12 cellular contexts compared by ENCODE assay signal in genomic region chr7:135933509-135934188, GRCh38. TPM values are rescaled to one million over a fixed set of nuclear protein-coding genes. Genes with fewer than 3 reads are reported as not detected.
A peak's percentile ranks its signal among the peaks of the same experiment; 100 is the strongest.
DNase-seq lines count a peak whose midpoint lies in the region; ATAC-seq and TF ChIP-seq lines count a peak whose summit lies in the region.
"Had no signal": no experiment of that assay in that cellular context is flagged by ENCODE, and none has a peak within 500 bp of the region (broad histone marks: within the 10 kb centered on the region; RNA-seq: fewer than 3 reads in every experiment).

No MANE protein-coding gene starts in this region.

- no peak for ATAC-seq in left ventricle myocardium superior
- ATAC-seq in GM18873 (IDR thresholded peaks at IDR 0.05; ENCODE audit: low FRiP score, unreplicated experiment) = no peak

- no peak for TF ChIP-seq CTCF in right atrium auricular region (IDR thresholded peaks at IDR 0.05)
- no peak for TF ChIP-seq CTCF in PC-9 (conservative IDR thresholded peaks at IDR 0.05)

- H3K27me3 ChIP-seq in right atrium auricular region (no peaks in the 10 kb centered on the region), PC-9 (ENCODE audit: insufficient read depth, low read depth) (no peaks in the 10 kb centered on the region), mesenchymal stem cell (ENCODE audit: control insufficient read depth in 1 of 2, insufficient read depth in 1 of 2, low read length in 2 of 2) (no peaks in the 10 kb centered on the region), SJCRH30 (no peaks in the 10 kb centered on the region)

- no peak overlapping the region for H3K18ac ChIP-seq in mesenchymal stem cell (ENCODE audit: low read depth in 1 of 2, low read length in 2 of 2)

- H4K20me1 ChIP-seq in PC-9 (ENCODE audit: insufficient read depth) = peaks cover 36% of the 10 kb centered on the region; the same call in 1 of the 2 replicates

- 88% methylated on average over 1 of the region's 2 CpGs for WGBS in mesenchymal stem cell

- peak overlapping the region; percentile 23 to 61 (median 53) for H3K4me3 Mint-ChIP-seq in immature natural killer cell
- H3K4me3 Mint-ChIP-seq: type B pancreatic cell had no signal

- intact Hi-C loops in left ventricle myocardium superior (cut with micrococcal nuclease) = no loop called here
- intact Hi-C loops in PC-9 (cut with micrococcal nuclease; ENCODE audit: unreplicated experiment) = no loop called here
- intact Hi-C loops in head of caudate nucleus (cut with DNase I) = no loop called here

- H3K27me3 Mint-ChIP-seq in immature natural killer cell (ENCODE audit: low read depth in 3 of 3) = no peaks in the 10 kb centered on the region
- H3K27me3 Mint-ChIP-seq: type B pancreatic cell had no signal

- H4K91ac ChIP-seq in mesenchymal stem cell (ENCODE audit: low read length) = no peak overlapping the region

- H3K27ac ChIP-seq in right atrium auricular region (peak overlapping the region; percentile 44 to 59), PC-9 (peak overlapping the region; percentile 6; the same call in 1 of the 2 replicates), mesenchymal stem cell (ENCODE audit: low read length, poor library complexity, severe bottlenecking) (no peak overlapping the region), SJCRH30 (no peak overlapping the region)
- H3K27ac ChIP-seq: psoas muscle had no signal

- H3K9me2 ChIP-seq in PC-9 (ENCODE audit: insufficient read depth) = no peaks in the 10 kb centered on the region

- H3K9me3 ChIP-seq in right atrium auricular region = no peaks in the 10 kb centered on the region
- no peaks in the 10 kb centered on the region for H3K9me3 ChIP-seq in PC-9 (ENCODE audit: insufficient read depth, low read depth)
- H3K9me3 ChIP-seq in mesenchymal stem cell (ENCODE audit: control insufficient read depth, low read length) = no peaks in the 10 kb centered on the region
- no peaks in the 10 kb centered on the region for H3K9me3 ChIP-seq in SJCRH30 (replicated peaks)
- H3K9me3 ChIP-seq: psoas muscle had no signal

- H3K79me2 ChIP-seq in PC-9 (ENCODE audit: low read depth) = peaks cover 59% of the 10 kb centered on the region

- no peak overlapping the region for H2BK15ac ChIP-seq in mesenchymal stem cell (ENCODE audit: low read depth, poor library complexity, severe bottlenecking)

- H3K36me3 ChIP-seq in right atrium auricular region (no peaks in the 10 kb centered on the region), PC-9 (ENCODE audit: low read depth) (peaks cover 8% of the 10 kb centered on the region; the same call in 1 of the 2 replicates), mesenchymal stem cell (ENCODE audit: control insufficient read depth in 1 of 2, insufficient read depth in 2 of 2, low read depth in 1 of 2, low read length in 2 of 2) (peaks cover 0 to 19% of the 10 kb centered on the region in 2 experiments), SJCRH30 (peaks cover 8% of the 10 kb centered on the region)

- H3K36me3 Mint-ChIP-seq in immature natural killer cell = peaks cover 5 to 6% (median 5%) of the 10 kb centered on the region in 3 donors

- H2BK12ac ChIP-seq in mesenchymal stem cell (ENCODE audit: low read length in 2 of 2) = no peak overlapping the region

- no peak overlapping the region for H3K14ac ChIP-seq in mesenchymal stem cell (ENCODE audit: low read length in 2 of 2)

- POLR2A ChIA-PET in PC-9 (lab: Charles Lee; ENCODE audit: unreplicated experiment) = no interaction called here

- H3K9ac ChIP-seq in mesenchymal stem cell (ENCODE audit: low read length) = no peak overlapping the region

- H4K8ac ChIP-seq in mesenchymal stem cell (ENCODE audit: low read length) = no peak overlapping the region

- H3K4me2 ChIP-seq in PC-9 (no peak overlapping the region), mesenchymal stem cell (ENCODE audit: low read length, poor library complexity, severe bottlenecking) (no peak overlapping the region)

- CTCF ChIA-PET in PC-9 (lab: Charles Lee) = interaction anchor here (0.7 kb wide), 1 partner anchor 134 kb away, joined by 14 read pairs; no protein-coding TSS in a partner anchor

- H3F3A ChIP-seq in PC-9 (ENCODE audit: insufficient read depth, low read depth) = no peaks in the 10 kb centered on the region; the same call in 1 of the 2 replicates

- H2AFZ ChIP-seq in PC-9 = no peak overlapping the region
- no peak overlapping the region for H2AFZ ChIP-seq in mesenchymal stem cell (ENCODE audit: low read depth, low read length)

- H3K4me1 Mint-ChIP-seq in immature natural killer cell = peaks cover 89 to 100% of the 10 kb centered on the region in 2 donors

- no peak overlapping the region for H3K23ac ChIP-seq in mesenchymal stem cell (ENCODE audit: low read length in 2 of 2)

- H3K4me1 ChIP-seq in right atrium auricular region (peaks cover 0 to 63% of the 10 kb centered on the region in 2 donors), PC-9 (replicated peaks; ENCODE audit: insufficient read depth) (no peaks in the 10 kb centered on the region), mesenchymal stem cell (ENCODE audit: control insufficient read depth, insufficient read depth, low read depth, low read length) (peaks cover 4% of the 10 kb centered on the region), SJCRH30 (no peaks in the 10 kb centered on the region; the same call in 1 of the 2 replicates)

- peak overlapping the region; percentile 51 to 88 (median 70) for H3K27ac Mint-ChIP-seq in immature natural killer cell

- H3K9me3 Mint-ChIP-seq in immature natural killer cell = no peaks in the 10 kb centered on the region

- no peak overlapping the region for H2BK120ac ChIP-seq in mesenchymal stem cell (ENCODE audit: low read depth, low read length)

- no peak overlapping the region for H3K4ac ChIP-seq in mesenchymal stem cell (ENCODE audit: low read depth in 1 of 2, low read length in 2 of 2)

- no TSS peak for BruUV-seq in PC-9 (replicated peaks; lab: Mats Ljungman, UMichigan)

- DNase-seq in right atrium auricular region (ENCODE audit: low spot score) (no peak), left ventricle myocardium superior (no peak), PC-9 (no peak), immature natural killer cell (peak in 1 of 3 donors; percentile 3), head of caudate nucleus (no peak), mesenchymal stem cell (no peak), SJCRH30 (no peak)
- DNase-seq: activated CD4-positive, CD25-positive, alpha-beta regulatory T cell treated with anti-CD3 and anti-CD28 coated beads, Interleukin-2, amount 50 U/mL, for 72 hours; NCI-H2227 treated with DMSO at 0.1 percent for 48 hours; psoas muscle had no signal

- no peak overlapping the region for H2AK5ac ChIP-seq in mesenchymal stem cell (ENCODE audit: low read length, severe bottlenecking)

- H2BK5ac ChIP-seq in mesenchymal stem cell (ENCODE audit: low read depth, low read length, poor library complexity, severe bottlenecking) = no peak overlapping the region

- H3K4me3 ChIP-seq in right atrium auricular region (no peak overlapping the region), PC-9 (no peak overlapping the region), mesenchymal stem cell (ENCODE audit: insufficient read depth in 1 of 2, low read depth in 1 of 2, low read length in 2 of 2) (no peak overlapping the region), SJCRH30 (no peak overlapping the region)
- H3K4me3 ChIP-seq: psoas muscle had no signal

- peaks cover 18% of the 10 kb centered on the region for H3K79me1 ChIP-seq in mesenchymal stem cell (replicated peaks; ENCODE audit: low read length, poor library complexity, severe bottlenecking)

RNA-seq across cellular contexts. Expression of gene MTPN, which starts 43.5 kb away (rescaled TPM):
- total RNA-seq in right atrium auricular region = 100 to 1,000 TPM in 1 of 2 donors, 10 to 100 TPM in 1; 91.9 to 103 TPM
- total RNA-seq in left ventricle myocardium superior = 75.2 TPM
- total RNA-seq in PC-9 (2021) = 181 and 212 TPM in 2 replicates
- polyA plus RNA-seq in immature natural killer cell = 100 to 1,000 TPM; 153 to 200 (median 197) TPM
- 156 TPM for polyA plus RNA-seq in mesenchymal stem cell (2013, experiment 1 of 2)
- polyA plus RNA-seq in mesenchymal stem cell (2013, experiment 2 of 2) = 152 TPM
- 154 and 157 TPM in 2 replicates for total RNA-seq in SJCRH30 (2014; rRNA removed; shearing (Covaris generic))

Comparison
In these comparisons a context has a peak if more than half of its experiments do, and no peak if none do; other contexts are left out.
1. H3K27ac ChIP-seq: peak in right atrium auricular region (2 of 2) and PC-9 (single experiment); none in mesenchymal stem cell (single experiment) and SJCRH30 (single experiment).